ENCODE assay signal across 18 cellular contexts in the genomic region with DNA sequence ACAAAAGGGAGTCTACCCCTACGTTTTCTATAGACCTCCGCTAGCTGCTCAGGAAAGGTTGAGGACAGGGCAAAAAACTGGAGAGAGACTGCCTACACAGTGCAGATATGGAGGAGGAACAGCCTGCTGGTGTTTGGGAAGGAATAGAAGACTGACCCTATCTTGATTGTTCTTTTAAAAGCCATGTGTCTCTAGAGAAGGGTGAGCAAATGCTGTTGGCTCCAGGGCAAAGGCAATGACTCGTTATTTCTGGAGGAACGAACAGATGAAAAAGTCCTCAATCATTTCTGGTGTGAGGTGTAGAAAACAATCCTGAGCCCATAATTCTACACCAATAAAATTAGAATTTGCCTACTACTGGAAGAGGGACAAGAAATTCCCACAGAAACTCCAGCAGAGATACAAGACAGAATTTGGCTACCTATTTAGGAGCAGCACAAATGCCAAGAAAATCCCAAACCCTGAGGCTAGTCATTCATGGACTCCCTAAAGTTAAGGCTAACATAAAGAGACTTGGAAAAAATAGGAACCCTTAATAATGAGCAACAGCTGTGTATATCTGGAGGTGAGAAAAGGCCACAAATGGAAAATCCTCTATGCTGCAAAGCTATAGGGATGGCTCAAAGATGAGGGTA.
A peak's percentile ranks its signal among the peaks of the same experiment; 100 is the strongest.
DNase-seq lines count a peak whose midpoint lies in the region; ATAC-seq, FAIRE-seq and TF ChIP-seq lines count a peak whose summit lies in the region.
"Had no signal": no experiment of that assay in that cellular context is flagged by ENCODE, and none has a peak within 500 bp of the region (broad histone marks: within the 10 kb centered on the region; RNA-seq: fewer than 3 reads in every experiment).

No MANE protein-coding gene starts in this region.

- H4K20me1 ChIP-seq in HepG2 (ENCODE audit: insufficient read depth, low read length): no peaks in the 10 kb centered on the region

- DNase-seq in NCI-H226 (peak; percentile 62), choroid plexus epithelial cell (ENCODE audit: low read depth) (peak; percentile 7), left cardiac atrium (no peak), NCI-H1417 treated with DMSO at 0.1 percent for 48 hours (lab: John Stamatoyannopoulos, UW) (no peak), HepG2 (ENCODE audit: low spot score) (no peak)
- DNase-seq in activated naive CD4-positive, alpha-beta T cell treated with anti-CD3 and anti-CD28 coated beads, Interleukin-2, amount 50 U/mL, for 72 hours (ENCODE audit: low spot score in 2 of 2): no peak
- DNase-seq: C1 segment of cervical spinal cord, DMS153, EL, MM.1S, NCI-H1105 treated with DMSO at 0.1 percent for 48 hours, NCI-H1930, NCI-H2171, NCI-H82 had no signal

- peaks cover 7 to 25% of the 10 kb centered on the region in 2 donors for H3K9me3 Mint-ChIP-seq in activated naive CD4-positive, alpha-beta T cell treated with anti-CD3 and anti-CD28 coated beads, Interleukin-2, amount 50 U/mL, for 72 hours

- TF ChIP-seq POLR2A in HepG2 (IDR thresholded peaks at IDR 0.05; ENCODE audit: insufficient read depth in 1 of 2, low read depth in 2 of 2, low read length in 2 of 2): no peak

- H3K27ac Mint-ChIP-seq in activated naive CD4-positive, alpha-beta T cell treated with anti-CD3 and anti-CD28 coated beads, Interleukin-2, amount 50 U/mL, for 72 hours: no peak overlapping the region

- H3K9me3 ChIP-seq in HepG2 (ENCODE audit: low read length): peaks cover 23% of the 10 kb centered on the region

- H3K4me3 ChIP-seq in ACC112 (ENCODE audit: low read depth, low read length) (no peak overlapping the region), choroid plexus epithelial cell (ENCODE audit: low read depth, low read length) (no peak overlapping the region), HepG2 (replicated peaks in 1 of 3; ENCODE audit: insufficient read depth in 1 of 3, low read depth in 2 of 3, low read length in 3 of 3) (no peak overlapping the region)

- intact Hi-C loops in left cardiac atrium (cut with DNase I) (no loop called here), HepG2 (cut with micrococcal nuclease; ENCODE audit: unreplicated experiment) (no loop called here)

- ATAC-seq in left cardiac atrium (peak; percentile 12 to 83), GM19463 (IDR thresholded peaks at IDR 0.05; ENCODE audit: unreplicated experiment) (no peak), HepG2 (no peak)
- no peak for ATAC-seq in activated naive CD4-positive, alpha-beta T cell treated with anti-CD3 and anti-CD28 coated beads, Interleukin-2, amount 50 U/mL, for 72 hours

- no peak for TF ChIP-seq RAD21 in HepG2 (CRISPR knock-in tag; IDR thresholded peaks at IDR 0.05)

- H3K27ac ChIP-seq in ACC112 (ENCODE audit: low read depth, low read length): no peak overlapping the region
- no peak overlapping the region for H3K27ac ChIP-seq in HepG2 (ENCODE audit: extremely low read length, insufficient read depth, low read length)
- H3K27ac ChIP-seq: HL-60, KMS-11 had no signal

- no peak overlapping the region for H3K4me2 ChIP-seq in HepG2 (ENCODE audit: low read depth, low read length)
- H3K4me2 ChIP-seq: KMS-11 had no signal

- no peak overlapping the region for H3K9ac ChIP-seq in HepG2 (ENCODE audit: insufficient read depth, low read depth, low read length)
- H3K9ac ChIP-seq: KMS-11 had no signal

- no peak for TF ChIP-seq CTCF in choroid plexus epithelial cell (conservative IDR thresholded peaks at IDR 0.05; ENCODE audit: low read depth, low read length)
- TF ChIP-seq CTCF in HepG2 (CRISPR knock-in tag; IDR thresholded peaks at IDR 0.05): no peak

- TF ChIP-seq EP300 in HepG2 (IDR thresholded peaks at IDR 0.05; ENCODE audit: low read depth in 2 of 2, low read length in 2 of 2): no peak
- TF ChIP-seq EP300 in HepG2 (CRISPR knock-in tag; IDR thresholded peaks at IDR 0.05; ENCODE audit: borderline replicate concordance): no peak

- H3K27me3 ChIP-seq in ACC112 (ENCODE audit: insufficient read depth, low read length): no peaks in the 10 kb centered on the region
- H3K27me3 ChIP-seq in HepG2 (ENCODE audit: control insufficient read depth in 1 of 2, insufficient read depth in 2 of 2, low read length in 2 of 2): no peaks in the 10 kb centered on the region

- POLR2A ChIA-PET in HepG2 (lab: Yijun Ruan, JAX): no interaction called here

- no peaks in the 10 kb centered on the region for H3K36me3 Mint-ChIP-seq in activated naive CD4-positive, alpha-beta T cell treated with anti-CD3 and anti-CD28 coated beads, Interleukin-2, amount 50 U/mL, for 72 hours

- no peaks in the 10 kb centered on the region for H3K36me3 ChIP-seq in ACC112 (ENCODE audit: insufficient read depth, low read length)
- H3K36me3 ChIP-seq in HepG2 (replicated peaks in 1 of 2; ENCODE audit: control insufficient read depth in 1 of 2, insufficient read depth in 2 of 2, low read length in 2 of 2): no peaks in the 10 kb centered on the region

- H3K79me2 ChIP-seq in ACC112 (ENCODE audit: control insufficient read depth, insufficient read depth, low read length, unreplicated experiment): no peaks in the 10 kb centered on the region
- H3K79me2 ChIP-seq in HepG2 (ENCODE audit: insufficient read depth, low read length): no peaks in the 10 kb centered on the region

- in situ Hi-C loops in HepG2 (cut with HindIII; ENCODE audit: extremely low pct_ligation_motif_present, low pct_unique_long_range_greater_than_20kb): no loop called here

- WGBS in HepG2 (ENCODE audit: low lambda C conversion rate): 1% methylated on average over 4 of the region's 4 CpGs

- H3K4me1 ChIP-seq in ACC112 (ENCODE audit: control insufficient read depth, insufficient read depth, low read length, unreplicated experiment): peaks cover 13% of the 10 kb centered on the region
- no peaks in the 10 kb centered on the region for H3K4me1 ChIP-seq in HepG2 (ENCODE audit: insufficient read depth, low read length)

- CTCF ChIA-PET in HepG2 (lab: Yijun Ruan, JAX; ENCODE audit: low intra/inter-chr PET ratio, low total read pairs): no interaction called here

- BruUV-seq in HepG2 (replicated peaks; lab: Mats Ljungman, UMichigan): no TSS peak

- peak overlapping the region; percentile 23 for H2AFZ ChIP-seq in ACC112 (ENCODE audit: low read length, unreplicated experiment)
- H2AFZ ChIP-seq in HepG2 (ENCODE audit: low read length): no peak overlapping the region

- FAIRE-seq in HepG2 (lab: Jason Lieb, UNC): no peak

TF ChIP-seq in HepG2, 621 proteins besides CTCF, POLR2A, EP300 and RAD21 (continues in another document):
- TF ChIP-seq, protein P1, sequence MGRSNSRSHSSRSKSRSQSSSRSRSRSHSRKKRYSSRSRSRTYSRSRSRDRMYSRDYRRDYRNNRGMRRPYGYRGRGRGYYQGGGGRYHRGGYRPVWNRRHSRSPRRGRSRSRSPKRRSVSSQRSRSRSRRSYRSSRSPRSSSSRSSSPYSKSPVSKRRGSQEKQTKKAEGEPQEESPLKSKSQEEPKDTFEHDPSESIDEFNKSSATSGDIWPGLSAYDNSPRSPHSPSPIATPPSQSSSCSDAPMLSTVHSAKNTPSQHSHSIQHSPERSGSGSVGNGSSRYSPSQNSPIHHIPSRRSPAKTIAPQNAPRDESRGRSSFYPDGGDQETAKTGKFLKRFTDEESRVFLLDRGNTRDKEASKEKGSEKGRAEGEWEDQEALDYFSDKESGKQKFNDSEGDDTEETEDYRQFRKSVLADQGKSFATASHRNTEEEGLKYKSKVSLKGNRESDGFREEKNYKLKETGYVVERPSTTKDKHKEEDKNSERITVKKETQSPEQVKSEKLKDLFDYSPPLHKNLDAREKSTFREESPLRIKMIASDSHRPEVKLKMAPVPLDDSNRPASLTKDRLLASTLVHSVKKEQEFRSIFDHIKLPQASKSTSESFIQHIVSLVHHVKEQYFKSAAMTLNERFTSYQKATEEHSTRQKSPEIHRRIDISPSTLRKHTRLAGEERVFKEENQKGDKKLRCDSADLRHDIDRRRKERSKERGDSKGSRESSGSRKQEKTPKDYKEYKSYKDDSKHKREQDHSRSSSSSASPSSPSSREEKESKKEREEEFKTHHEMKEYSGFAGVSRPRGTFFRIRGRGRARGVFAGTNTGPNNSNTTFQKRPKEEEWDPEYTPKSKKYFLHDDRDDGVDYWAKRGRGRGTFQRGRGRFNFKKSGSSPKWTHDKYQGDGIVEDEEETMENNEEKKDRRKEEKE (IDR thresholded peaks at IDR 0.05): no peak
- no peak for TF ChIP-seq ZNF660 (CRISPR knock-in tag; IDR thresholded peaks at IDR 0.05; ENCODE audit: borderline replicate concordance, low read depth)
- no peak for TF ChIP-seq HDAC1 (CRISPR knock-in tag; IDR thresholded peaks at IDR 0.05)
- no peak for TF ChIP-seq FOXK1 (CRISPR knock-in tag; IDR thresholded peaks at IDR 0.05; ENCODE audit: borderline replicate concordance, low read depth)
- TF ChIP-seq, protein P2, sequence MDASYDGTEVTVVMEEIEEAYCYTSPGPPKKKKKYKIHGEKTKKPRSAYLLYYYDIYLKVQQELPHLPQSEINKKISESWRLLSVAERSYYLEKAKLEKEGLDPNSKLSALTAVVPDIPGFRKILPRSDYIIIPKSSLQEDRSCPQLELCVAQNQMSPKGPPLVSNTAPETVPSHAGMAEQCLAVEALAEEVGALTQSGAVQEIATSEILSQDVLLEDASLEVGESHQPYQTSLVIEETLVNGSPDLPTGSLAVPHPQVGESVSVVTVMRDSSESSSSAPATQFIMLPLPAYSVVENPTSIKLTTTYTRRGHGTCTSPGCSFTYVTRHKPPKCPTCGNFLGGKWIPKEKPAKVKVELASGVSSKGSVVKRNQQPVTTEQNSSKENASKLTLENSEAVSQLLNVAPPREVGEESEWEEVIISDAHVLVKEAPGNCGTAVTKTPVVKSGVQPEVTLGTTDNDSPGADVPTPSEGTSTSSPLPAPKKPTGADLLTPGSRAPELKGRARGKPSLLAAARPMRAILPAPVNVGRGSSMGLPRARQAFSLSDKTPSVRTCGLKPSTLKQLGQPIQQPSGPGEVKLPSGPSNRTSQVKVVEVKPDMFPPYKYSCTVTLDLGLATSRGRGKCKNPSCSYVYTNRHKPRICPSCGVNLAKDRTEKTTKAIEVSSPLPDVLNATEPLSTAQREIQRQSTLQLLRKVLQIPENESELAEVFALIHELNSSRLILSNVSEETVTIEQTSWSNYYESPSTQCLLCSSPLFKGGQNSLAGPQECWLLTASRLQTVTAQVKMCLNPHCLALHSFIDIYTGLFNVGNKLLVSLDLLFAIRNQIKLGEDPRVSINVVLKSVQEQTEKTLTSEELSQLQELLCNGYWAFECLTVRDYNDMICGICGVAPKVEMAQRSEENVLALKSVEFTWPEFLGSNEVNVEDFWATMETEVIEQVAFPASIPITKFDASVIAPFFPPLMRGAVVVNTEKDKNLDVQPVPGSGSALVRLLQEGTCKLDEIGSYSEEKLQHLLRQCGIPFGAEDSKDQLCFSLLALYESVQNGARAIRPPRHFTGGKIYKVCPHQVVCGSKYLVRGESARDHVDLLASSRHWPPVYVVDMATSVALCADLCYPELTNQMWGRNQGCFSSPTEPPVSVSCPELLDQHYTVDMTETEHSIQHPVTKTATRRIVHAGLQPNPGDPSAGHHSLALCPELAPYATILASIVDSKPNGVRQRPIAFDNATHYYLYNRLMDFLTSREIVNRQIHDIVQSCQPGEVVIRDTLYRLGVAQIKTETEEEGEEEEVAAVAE (CRISPR knock-in tag; IDR thresholded peaks at IDR 0.05; ENCODE audit: borderline replicate concordance): no peak
- TF ChIP-seq ZNF564 (CRISPR knock-in tag; IDR thresholded peaks at IDR 0.05): no peak

Comparison
In these comparisons a context has a peak if more than half of its experiments do, and no peak if none do; other contexts are left out.
1. DNase-seq: peak in NCI-H226 (single experiment) and choroid plexus epithelial cell (single experiment); none in left cardiac atrium (single experiment), activated naive CD4-positive, alpha-beta T cell treated with anti-CD3 and anti-CD28 coated beads, Interleukin-2, amount 50 U/mL, for 72 hours (0 of 2), NCI-H1417 treated with DMSO at 0.1 percent for 48 hours (single experiment) and HepG2 (single experiment).
2. ATAC-seq: peak in left cardiac atrium (2 of 2); none in GM19463 (single experiment), activated naive CD4-positive, alpha-beta T cell treated with anti-CD3 and anti-CD28 coated beads, Interleukin-2, amount 50 U/mL, for 72 hours (0 of 2) and HepG2 (single experiment).